ENCODE assay signal across 8 cellular contexts in the genomic region with DNA sequence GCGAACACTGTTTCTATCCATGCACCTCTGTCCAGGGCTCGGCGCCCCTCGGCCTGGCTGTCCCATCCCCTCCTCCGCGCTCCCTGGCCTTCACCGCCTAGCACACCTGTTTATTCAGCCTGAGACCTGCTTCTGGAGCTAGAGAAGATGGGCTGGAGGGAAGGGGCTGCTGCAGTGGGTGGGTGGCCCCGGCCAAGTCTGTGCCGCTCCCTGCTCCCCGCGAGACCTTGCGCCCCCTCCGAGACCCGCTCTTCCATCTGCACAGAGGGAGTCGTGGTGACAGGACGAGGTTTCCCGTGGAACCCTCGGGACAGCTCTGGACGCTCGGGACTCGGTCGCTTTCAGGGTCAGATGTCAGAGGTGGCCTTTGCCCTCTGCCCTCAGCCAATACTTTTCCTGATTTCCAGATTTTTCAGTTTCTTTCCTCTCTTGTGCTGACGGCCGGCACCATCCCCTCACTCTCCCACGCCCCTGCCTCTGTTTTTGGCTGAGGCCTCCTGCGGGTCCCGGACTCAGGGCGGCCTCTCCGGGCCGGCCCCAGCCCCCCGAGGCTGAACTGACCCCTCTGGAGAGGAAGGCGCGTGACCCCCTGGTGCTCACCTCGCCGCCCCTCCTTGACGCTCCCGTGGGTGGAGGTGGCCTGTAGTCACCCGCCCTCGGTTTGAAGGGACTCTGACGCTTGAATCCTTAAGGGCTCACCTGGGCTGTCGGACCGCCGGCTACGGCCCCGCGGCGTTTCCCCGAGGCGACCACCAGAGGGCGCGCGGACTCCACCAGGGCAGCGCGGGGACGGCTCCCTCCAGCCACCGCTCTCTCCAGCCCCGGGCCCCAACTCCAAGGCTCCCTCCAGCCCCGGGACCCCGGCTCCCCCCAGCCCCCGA. TPM values are rescaled to one million over a fixed set of nuclear protein-coding genes. Genes with fewer than 3 reads are reported as not detected.
DNase-seq lines count a peak whose midpoint lies in the region; ATAC-seq and TF ChIP-seq lines count a peak whose summit lies in the region.

No MANE protein-coding gene starts in this region.

- no peaks in the 10 kb centered on the region for H3K79me2 ChIP-seq in SU-DHL-6 (ENCODE audit: insufficient read depth, low read length)
- no peaks in the 10 kb centered on the region for H3K79me2 ChIP-seq in hepatocyte

- peak; percentile 25 for TF ChIP-seq CTCF in SU-DHL-6 (IDR thresholded peaks at IDR 0.05; ENCODE audit: insufficient read depth, low read length, poor library complexity, severe bottlenecking)
- peak; percentile 91 for TF ChIP-seq CTCF in hepatocyte (IDR thresholded peaks at IDR 0.05; ENCODE audit: poor library complexity)

- H3F3A ChIP-seq in SU-DHL-6 (ENCODE audit: insufficient read depth) = no peaks in the 10 kb centered on the region

- H3K9me3 Mint-ChIP-seq in activated naive CD8-positive, alpha-beta T cell treated with anti-CD3 and anti-CD28 coated beads, Interleukin-2, amount 50 U/mL, for 24 hours = no peaks in the 10 kb centered on the region

- DNase-seq in NCI-H2171 treated with DMSO at 0.1 percent for 48 hours (lab: John Stamatoyannopoulos, UW) (peak; percentile 10), NCI-H2171 (lab: John Stamatoyannopoulos, UW) (no peak), hepatocyte (ENCODE audit: low spot score) (peak; percentile 68)
- peak; percentile 79 for DNase-seq in activated naive CD8-positive, alpha-beta T cell treated with anti-CD3 and anti-CD28 coated beads, Interleukin-2, amount 50 U/mL, for 24 hours
- peak; percentile 72 for DNase-seq in stimulated activated CD4-positive, alpha-beta T cell treated with anti-CD3 and anti-CD28 coated beads, Interleukin-12 subunit alpha, Interleukin-12 subunit beta, amount 100 ng/mL, for 4 hours

- H3K4me3 ChIP-seq in SU-DHL-6 (ENCODE audit: insufficient read depth, low read length, poor library complexity, severe bottlenecking) (no peak overlapping the region), hepatocyte (no peak overlapping the region)

- no peaks in the 10 kb centered on the region for H3K36me3 Mint-ChIP-seq in activated naive CD8-positive, alpha-beta T cell treated with anti-CD3 and anti-CD28 coated beads, Interleukin-2, amount 50 U/mL, for 24 hours (ENCODE audit: low read depth)

- H3K36me3 ChIP-seq in SU-DHL-6 (ENCODE audit: low read length) (no peaks in the 10 kb centered on the region), hepatocyte (replicated peaks; ENCODE audit: insufficient read depth, low read depth) (no peaks in the 10 kb centered on the region)

- no peak overlapping the region for H3K27ac Mint-ChIP-seq in activated naive CD8-positive, alpha-beta T cell treated with anti-CD3 and anti-CD28 coated beads, Interleukin-2, amount 50 U/mL, for 24 hours

- H3K27me3 ChIP-seq in SU-DHL-6 (ENCODE audit: low read length) (no peaks in the 10 kb centered on the region), hepatocyte (peaks cover 15% of the 10 kb centered on the region)

- 52% methylated on average over 44 of the region's 60 CpGs for WGBS in hepatocyte (ENCODE audit: low lambda C conversion rate, missing lambda C conversion rate)

- H3K4me2 ChIP-seq in SU-DHL-6 (ENCODE audit: low read depth, low read length, poor library complexity, severe bottlenecking) (no peak overlapping the region), hepatocyte (peak overlapping the region; percentile 78)

- H3K27me3 Mint-ChIP-seq in activated naive CD8-positive, alpha-beta T cell treated with anti-CD3 and anti-CD28 coated beads, Interleukin-2, amount 50 U/mL, for 24 hours = peaks cover 47% of the 10 kb centered on the region

- H3K9me2 ChIP-seq in SU-DHL-6 (replicated peaks; ENCODE audit: insufficient read depth, low read length) = no peaks in the 10 kb centered on the region
- H3K9me2 ChIP-seq in hepatocyte (replicated peaks; ENCODE audit: insufficient read depth) = no peaks in the 10 kb centered on the region

- H3K4me1 Mint-ChIP-seq in activated naive CD8-positive, alpha-beta T cell treated with anti-CD3 and anti-CD28 coated beads, Interleukin-2, amount 50 U/mL, for 24 hours = no peaks in the 10 kb centered on the region

- ATAC-seq in HG03135 (IDR thresholded peaks at IDR 0.05; ENCODE audit: unreplicated experiment) (peak; percentile 70), GM18505 (IDR thresholded peaks at IDR 0.05; ENCODE audit: unreplicated experiment) (no peak)
- peak; percentile 59 for ATAC-seq in activated naive CD8-positive, alpha-beta T cell treated with anti-CD3 and anti-CD28 coated beads, Interleukin-2, amount 50 U/mL, for 24 hours

- no peak for TF ChIP-seq POLR2A in GM18505 (IDR thresholded peaks at IDR 0.05; ENCODE audit: borderline replicate concordance, extremely low read depth, insufficient read depth, insufficient read length)

- H2AFZ ChIP-seq in SU-DHL-6 (ENCODE audit: low read depth, low read length, severe bottlenecking) = no peak overlapping the region
- H2AFZ ChIP-seq in hepatocyte = no peak overlapping the region

- no peaks in the 10 kb centered on the region for H3K4me1 ChIP-seq in hepatocyte (ENCODE audit: insufficient read depth)

- H3K4me3 Mint-ChIP-seq in activated naive CD8-positive, alpha-beta T cell treated with anti-CD3 and anti-CD28 coated beads, Interleukin-2, amount 50 U/mL, for 24 hours = no peak overlapping the region

- H3K9me3 ChIP-seq in SU-DHL-6 (ENCODE audit: insufficient read depth, low read length) (no peaks in the 10 kb centered on the region), hepatocyte (ENCODE audit: low read depth) (no peaks in the 10 kb centered on the region)

- H4K20me1 ChIP-seq in SU-DHL-6 (ENCODE audit: low read depth, low read length) (no peaks in the 10 kb centered on the region; the same call in 1 of the 2 replicates), hepatocyte (ENCODE audit: insufficient read depth, poor library complexity, severe bottlenecking) (no peaks in the 10 kb centered on the region)

- H3K27ac ChIP-seq in SU-DHL-6 (ENCODE audit: low read depth, low read length) (no peak overlapping the region), hepatocyte (no peak overlapping the region)

- no peak overlapping the region for H3K9ac ChIP-seq in SU-DHL-6 (ENCODE audit: low read length)

RNA-seq across cellular contexts. Expression of a gene that starts 15.6 kb away (rescaled TPM):
- total RNA-seq in hepatocyte = 20.4 and 21.2 TPM in 2 replicates
- polyA plus RNA-seq in hepatocyte = 8.0 and 12.1 TPM in 2 replicates
